Comparison of ENCODE assay signal across 20 cellular contexts in genomic region chr22:35821654-35822053, GRCh38.
DNase-seq lines count a peak whose midpoint lies in the region; ATAC-seq and TF ChIP-seq lines count a peak whose summit lies in the region.
"Had no signal": no experiment of that assay in that cellular context is flagged by ENCODE, and none has a peak within 500 bp of the region (broad histone marks: within the 10 kb centered on the region; RNA-seq: fewer than 3 reads in every experiment).

No MANE protein-coding gene starts in this region.

- 0 out of 2 replicates have a peak, but pooled peaks cover 4% of the 10 kb centered on the region for H3K9me3 Mint-ChIP-seq in WTC11
- H3K9me3 Mint-ChIP-seq in progenitor cell of endocrine pancreas (ENCODE audit: low read depth), result no peaks in the 10 kb centered on the region
- no peaks in the 10 kb centered on the region for H3K9me3 Mint-ChIP-seq in endothelial cell (ENCODE audit: unreplicated experiment)
- H3K9me3 Mint-ChIP-seq: CD4-positive, alpha-beta memory T cell had no signal

- no peaks in the 10 kb centered on the region for H3K36me3 ChIP-seq in HAP-1 (replicated peaks)

- no peak for TF ChIP-seq CTCF in WTC11 (IDR thresholded peaks at IDR 0.05)
- no peak for TF ChIP-seq CTCF in progenitor cell of endocrine pancreas (IDR thresholded peaks at IDR 0.05; ENCODE audit: unreplicated experiment)
- TF ChIP-seq CTCF in endothelial cell (IDR thresholded peaks at IDR 0.05; ENCODE audit: unreplicated experiment), result no peak

- CTCF ChIA-PET in WTC11 (lab: Charles Lee), result interaction anchor here (0.7 kb wide), 2 partner anchors 21 to 190 kb away, joined by 3 to 4 read pairs; no protein-coding TSS in a partner anchor

- H3K9me3 ChIP-seq in HAP-1, result no peaks in the 10 kb centered on the region

- H3K27me3 ChIP-seq in HAP-1 (ENCODE audit: low read depth), result no peaks in the 10 kb centered on the region

- H3K36me3 Mint-ChIP-seq in WTC11 (peaks cover 5% of the 10 kb centered on the region; the same call in 1 of the 2 replicates), progenitor cell of endocrine pancreas (ENCODE audit: insufficient read depth) (peaks cover 16% of the 10 kb centered on the region), endothelial cell (ENCODE audit: low read depth, unreplicated experiment) (peaks cover 19% of the 10 kb centered on the region)
- H3K36me3 Mint-ChIP-seq: CD4-positive, alpha-beta memory T cell had no signal

- in situ Hi-C loops in HAP-1 (cut with MboI; ENCODE audit: low sequenced_read_pairs), result no loop called here

- H3K27ac Mint-ChIP-seq in WTC11 (0 out of 2 replicates have a peak overlapping the region, but pooled peaks have one; percentile 2), progenitor cell of endocrine pancreas (peak overlapping the region; percentile 47), endothelial cell (ENCODE audit: unreplicated experiment) (no peak overlapping the region)
- H3K27ac Mint-ChIP-seq: CD4-positive, alpha-beta memory T cell had no signal

- no peak overlapping the region for H3K4me3 ChIP-seq in HAP-1
- H3K4me3 ChIP-seq: GM12878, PC-9 had no signal

- H3K4me1 Mint-ChIP-seq in WTC11 (peaks cover 27% of the 10 kb centered on the region), progenitor cell of endocrine pancreas (ENCODE audit: low read depth) (peaks cover 39% of the 10 kb centered on the region), endothelial cell (ENCODE audit: unreplicated experiment) (peaks cover 34% of the 10 kb centered on the region)

- H3K4me3 Mint-ChIP-seq in WTC11, result no peak overlapping the region
- no peak overlapping the region for H3K4me3 Mint-ChIP-seq in progenitor cell of endocrine pancreas (ENCODE audit: low read depth)
- H3K4me3 Mint-ChIP-seq in endothelial cell (ENCODE audit: unreplicated experiment), result no peak overlapping the region
- H3K4me3 Mint-ChIP-seq: CD4-positive, alpha-beta memory T cell had no signal

- ATAC-seq in WTC11 (peak; percentile 43), left lobe of liver (peak; percentile 13), GM19397 (IDR thresholded peaks at IDR 0.05; ENCODE audit: unreplicated experiment) (no peak)
- ATAC-seq: GM12878 had no signal

- peak; percentile 1 for DNase-seq in DMS53 (lab: John Stamatoyannopoulos, UW)
- no peak for DNase-seq in DMS53 treated with DMSO at 0.1 percent for 48 hours (lab: John Stamatoyannopoulos, UW; ENCODE audit: unreplicated experiment)
- no peak for DNase-seq in WTC11 (ENCODE audit: low spot score)
- DNase-seq in left lobe of liver (ENCODE audit: low spot score), result no peak
- no peak for DNase-seq in progenitor cell of endocrine pancreas (ENCODE audit: low spot score, unreplicated experiment)
- DNase-seq in endothelial cell (ENCODE audit: low spot score), result no peak
- DNase-seq in HAP-1 (ENCODE audit: low spot score in 2 of 2), result no peak
- DNase-seq: Calu3; CD4-positive, alpha-beta memory T cell; DMS79 treated with DMSO at 0.1 percent for 48 hours; H7; KG1; NCI-H1092; NCI-H146; NCI-H2081; NCI-H510A; NCI-H82; PC-9 had no signal

- POLR2A ChIA-PET in WTC11 (lab: Charles Lee), result no interaction called here

- peaks cover 4% of the 10 kb centered on the region for H3K4me1 ChIP-seq in HAP-1

- H3K27me3 Mint-ChIP-seq in WTC11 (ENCODE audit: low read depth) (no peaks in the 10 kb centered on the region), progenitor cell of endocrine pancreas (no peaks in the 10 kb centered on the region), endothelial cell (ENCODE audit: unreplicated experiment) (peaks cover 4% of the 10 kb centered on the region)

TF ChIP-seq in WTC11, 78 proteins besides CTCF, POLR2A, EP300 and RAD21:
- no peak for TF ChIP-seq ETV6 (CRISPR knock-in tag; IDR thresholded peaks at IDR 0.05)
- 0 out of 2 replicates have a peak, but pooled peaks have one; percentile 21 for TF ChIP-seq GABPB1 (CRISPR knock-in tag; IDR thresholded peaks at IDR 0.05)
- TF ChIP-seq CREB1 (CRISPR knock-in tag; IDR thresholded peaks at IDR 0.05), result no peak
